17 cellular contexts compared by ENCODE assay signal in the genomic region with DNA sequence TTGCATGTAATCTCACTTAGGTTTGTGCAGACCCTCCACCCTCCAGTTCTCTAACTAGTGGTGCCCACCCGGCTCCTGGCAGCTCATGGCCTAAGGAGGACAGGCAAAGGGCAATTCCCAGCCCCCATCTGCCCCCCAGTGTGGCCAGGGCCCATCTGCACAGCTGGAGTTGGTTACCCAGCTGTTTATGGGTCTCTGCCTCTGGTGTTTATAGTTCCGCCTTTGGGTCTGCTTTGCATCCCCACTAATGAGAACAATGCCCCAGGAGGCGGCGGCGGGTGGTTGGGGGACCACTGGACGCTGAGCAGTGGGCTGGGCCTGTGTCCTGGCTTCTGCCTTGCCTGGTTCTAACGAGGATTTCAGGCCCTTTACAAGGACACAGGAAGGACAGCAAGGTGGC.
"Had no signal": no experiment of that assay in that cellular context is flagged by ENCODE, and none has a peak within 500 bp of the region (broad histone marks: within the 10 kb centered on the region; RNA-seq: fewer than 3 reads in every experiment).

No MANE protein-coding gene starts in this region.

- H3K27ac Mint-ChIP-seq: activated CD8-positive, alpha-beta T cell treated with anti-CD3 and anti-CD28 coated beads for 36 hours; activated naive CD4-positive, alpha-beta T cell treated with anti-CD3 and anti-CD28 coated beads for 36 hours; activated naive CD8-positive, alpha-beta T cell treated with anti-CD3 and anti-CD28 coated beads for 36 hours; activated T-cell treated with anti-CD3 and anti-CD28 coated beads, Interleukin-2, amount 50 U/mL, for 72 hours; effector memory CD8-positive, alpha-beta T cell had no signal

- DNase-seq: activated CD4-positive, alpha-beta T cell treated with anti-CD3 and anti-CD28 coated beads, Interleukin-2, amount 50 U/mL, for 1 hour; activated CD8-positive, alpha-beta T cell treated with anti-CD3 and anti-CD28 coated beads for 36 hours; activated naive CD4-positive, alpha-beta T cell treated with anti-CD3 and anti-CD28 coated beads for 36 hours; activated naive CD8-positive, alpha-beta T cell treated with anti-CD3 and anti-CD28 coated beads for 36 hours; activated T-cell treated with anti-CD3 and anti-CD28 coated beads, Interleukin-2, amount 50 U/mL, for 72 hours; adrenal gland; brain microvascular endothelial cell; effector memory CD8-positive, alpha-beta T cell; lower lobe of right lung; mesendoderm; mucosa of descending colon; occipital lobe; spleen; stimulated activated naive CD4-positive, alpha-beta T cell; T-helper 2 cell had no signal

- H3K36me3 Mint-ChIP-seq: activated naive CD8-positive, alpha-beta T cell treated with anti-CD3 and anti-CD28 coated beads for 36 hours had no signal

- H3K4me3 Mint-ChIP-seq: activated CD8-positive, alpha-beta T cell treated with anti-CD3 and anti-CD28 coated beads for 36 hours; activated naive CD4-positive, alpha-beta T cell treated with anti-CD3 and anti-CD28 coated beads for 36 hours; activated naive CD8-positive, alpha-beta T cell treated with anti-CD3 and anti-CD28 coated beads for 36 hours; activated T-cell treated with anti-CD3 and anti-CD28 coated beads, Interleukin-2, amount 50 U/mL, for 72 hours; effector memory CD8-positive, alpha-beta T cell; neural crest cell had no signal

- H3K4me1 Mint-ChIP-seq: activated naive CD8-positive, alpha-beta T cell treated with anti-CD3 and anti-CD28 coated beads for 36 hours; neural crest cell had no signal

- H3K9me3 Mint-ChIP-seq: activated CD8-positive, alpha-beta T cell treated with anti-CD3 and anti-CD28 coated beads for 36 hours; activated naive CD4-positive, alpha-beta T cell treated with anti-CD3 and anti-CD28 coated beads for 36 hours; activated naive CD8-positive, alpha-beta T cell treated with anti-CD3 and anti-CD28 coated beads for 36 hours; activated T-cell treated with anti-CD3 and anti-CD28 coated beads, Interleukin-2, amount 50 U/mL, for 72 hours; effector memory CD8-positive, alpha-beta T cell; neural crest cell had no signal

- ATAC-seq: activated CD8-positive, alpha-beta T cell treated with anti-CD3 and anti-CD28 coated beads for 36 hours; activated T-cell treated with anti-CD3 and anti-CD28 coated beads, Interleukin-2, amount 50 U/mL, for 72 hours; effector memory CD8-positive, alpha-beta T cell; heart left ventricle; lower lobe of right lung; mucosa of descending colon had no signal

- H3K27me3 Mint-ChIP-seq: activated CD8-positive, alpha-beta T cell treated with anti-CD3 and anti-CD28 coated beads for 36 hours; activated naive CD8-positive, alpha-beta T cell treated with anti-CD3 and anti-CD28 coated beads for 36 hours; effector memory CD8-positive, alpha-beta T cell had no signal
